ENCODE assay signal across 25 cellular contexts in genomic region chr6:37919417-37920157, GRCh38.
DNase-seq lines count a peak whose midpoint lies in the region; ATAC-seq, FAIRE-seq and TF ChIP-seq lines count a peak whose summit lies in the region.
"Had no signal": no experiment of that assay in that cellular context is flagged by ENCODE, and none has a peak within 500 bp of the region (broad histone marks: within the 10 kb centered on the region; RNA-seq: fewer than 3 reads in every experiment).

No MANE protein-coding gene starts in this region.

- H3K23ac ChIP-seq in mesenchymal stem cell (ENCODE audit: low read length in 2 of 2) = no peak overlapping the region

- H2BK15ac ChIP-seq in mesenchymal stem cell (ENCODE audit: low read depth, poor library complexity, severe bottlenecking) = no peak overlapping the region

- CTCF ChIA-PET in OCI-LY7 (lab: Charles Lee; ENCODE audit: unreplicated experiment) = no interaction called here

- DNase-seq in AG09309 (ENCODE audit: low read depth) = peak; percentile 20
- peak; percentile 53 for DNase-seq in HS-27A (ENCODE audit: low read depth)
- peak; percentile 13 for DNase-seq in brain microvascular endothelial cell
- peak; percentile 74 for DNase-seq in mesenchymal stem cell
- no peak for DNase-seq in D721Med (ENCODE audit: insufficient read length, low spot score)
- DNase-seq in omental fat pad (ENCODE audit: low spot score) = no peak
- DNase-seq in OCI-LY7 (ENCODE audit: low spot score) = no peak
- DNase-seq: activated CD4-positive, alpha-beta T cell treated with anti-CD3 and anti-CD28 coated beads, Interleukin-2, amount 10 ng/mL, durations not matched to agents 7 days and 5 days; activated CD8-positive, alpha-beta memory T cell treated with anti-CD3 and anti-CD28 coated beads, Interleukin-2, amount 50 U/mL, for 4 hours; activated effector memory CD4-positive, alpha-beta T cell treated with anti-CD3 and anti-CD28 coated beads, Interleukin-2, amount 50 U/mL, for 16 hours; adrenal gland; CD8-positive, alpha-beta T cell; central memory CD4-positive, alpha-beta T cell; DMS79 treated with DMSO at 0.1 percent for 48 hours; effector CD4-positive, alpha-beta T cell; esophagus squamous epithelium; Kasumi-1; natural killer cell; NCI-H1105; NCI-H2081 treated with DMSO at 0.1 percent for 48 hours; NCI-H524; RPMI8226; stimulated activated naive CD8-positive, alpha-beta T cell treated with anti-CD3 and anti-CD28 coated beads, Interleukin-15, amount 100 ng/mL, for 72 hours had no signal

- no peak overlapping the region for H2AFZ ChIP-seq in mesenchymal stem cell (ENCODE audit: low read depth, low read length)
- H2AFZ ChIP-seq in OCI-LY7 (ENCODE audit: low read length) = no peak overlapping the region

- intact Hi-C loops in OCI-LY7 (cut with micrococcal nuclease; ENCODE audit: unreplicated experiment) = no loop called here

- POLR2A ChIA-PET in OCI-LY7 (lab: Charles Lee) = interaction anchor here (0.6 to 1.0 kb wide), 2 partner anchors 9 to 25 kb away, joined by 3 read pairs; no protein-coding TSS in a partner anchor

- H3K4me3 ChIP-seq in AG09309 (ENCODE audit: control insufficient read depth, low read depth, low read length) = no peak overlapping the region
- no peak overlapping the region for H3K4me3 ChIP-seq in brain microvascular endothelial cell (ENCODE audit: low read depth, low read length)
- H3K4me3 ChIP-seq in mesenchymal stem cell (ENCODE audit: insufficient read depth in 1 of 2, low read depth in 1 of 2, low read length in 2 of 2) = no peak overlapping the region
- no peak overlapping the region for H3K4me3 ChIP-seq in OCI-LY7 (ENCODE audit: low read depth, low read length, poor library complexity, severe bottlenecking)
- H3K4me3 ChIP-seq: adrenal gland, esophagus squamous epithelium had no signal

- no peak for ATAC-seq in GM19328 (IDR thresholded peaks at IDR 0.05; ENCODE audit: unreplicated experiment)
- no peak for ATAC-seq in omental fat pad (ENCODE audit: low FRiP score)
- ATAC-seq: CD8-positive, alpha-beta T cell; natural killer cell; stimulated activated naive CD8-positive, alpha-beta T cell treated with anti-CD3 and anti-CD28 coated beads, Interleukin-15, amount 100 ng/mL, for 72 hours had no signal

- peaks cover 24% of the 10 kb centered on the region; the same call in 1 of the 2 replicates for H3K79me2 ChIP-seq in OCI-LY7 (ENCODE audit: insufficient read depth, low read depth, low read length)

- TF ChIP-seq CTCF in AG09309 (IDR thresholded peaks at IDR 0.05; ENCODE audit: control insufficient read depth, insufficient read depth, low read depth, low read length, missing control alignments) (no peak), brain microvascular endothelial cell (IDR thresholded peaks at IDR 0.05; ENCODE audit: low read depth, low read length, missing control alignments) (no peak), D721Med (IDR thresholded peaks at IDR 0.05; ENCODE audit: insufficient read depth, missing control alignments) (no peak), omental fat pad (IDR thresholded peaks at IDR 0.05) (no peak), OCI-LY7 (conservative IDR thresholded peaks at IDR 0.05; ENCODE audit: low read length) (no peak)

- no peaks in the 10 kb centered on the region; the same call in 1 of the 2 replicates for H3K9me2 ChIP-seq in OCI-LY7 (ENCODE audit: insufficient read depth, low read length)

- no peak overlapping the region for H4K8ac ChIP-seq in mesenchymal stem cell (ENCODE audit: low read length)

- no peak overlapping the region for H3K9ac ChIP-seq in mesenchymal stem cell (ENCODE audit: low read length)

- H3K14ac ChIP-seq in mesenchymal stem cell (ENCODE audit: low read length in 2 of 2) = no peak overlapping the region

- H4K20me1 ChIP-seq in OCI-LY7 (ENCODE audit: insufficient read depth, low read length) = peaks cover 9% of the 10 kb centered on the region

- BruUV-seq in OCI-LY7 (replicated peaks; lab: Mats Ljungman, UMichigan) = no TSS peak

- H4K91ac ChIP-seq in mesenchymal stem cell (ENCODE audit: low read length) = no peak overlapping the region

- H3K27me3 ChIP-seq in brain microvascular endothelial cell (replicated peaks) (no peaks in the 10 kb centered on the region), mesenchymal stem cell (ENCODE audit: control insufficient read depth in 1 of 2, insufficient read depth in 1 of 2, low read length in 2 of 2) (no peaks in the 10 kb centered on the region)
- H3K27me3 ChIP-seq: adrenal gland, esophagus squamous epithelium had no signal

- H2AK5ac ChIP-seq in mesenchymal stem cell (ENCODE audit: low read length, severe bottlenecking) = no peak overlapping the region

- no peak for FAIRE-seq in D721Med (lab: Jason Lieb, UNC)
- FAIRE-seq: keratinocyte had no signal

- H2BK120ac ChIP-seq in mesenchymal stem cell (ENCODE audit: low read depth, low read length) = no peak overlapping the region

- peaks cover 10% of the 10 kb centered on the region for H3K79me1 ChIP-seq in mesenchymal stem cell (replicated peaks; ENCODE audit: low read length, poor library complexity, severe bottlenecking)

- H3K36me3 ChIP-seq in brain microvascular endothelial cell (replicated peaks) = no peaks in the 10 kb centered on the region
- H3K36me3 ChIP-seq in mesenchymal stem cell (ENCODE audit: control insufficient read depth in 1 of 2, insufficient read depth in 2 of 2, low read depth in 1 of 2, low read length in 2 of 2) = peaks cover 0 to 13% of the 10 kb centered on the region in 2 experiments
- no peaks in the 10 kb centered on the region for H3K36me3 ChIP-seq in OCI-LY7 (ENCODE audit: insufficient read depth, low read length)
- H3K36me3 ChIP-seq: adrenal gland had no signal

- H3K27ac ChIP-seq in brain microvascular endothelial cell = no peak overlapping the region
- H3K27ac ChIP-seq in mesenchymal stem cell (ENCODE audit: low read length, poor library complexity, severe bottlenecking) = no peak overlapping the region
- H3K27ac ChIP-seq in OCI-LY7 (ENCODE audit: low read depth, low read length, poor library complexity, severe bottlenecking) = no peak overlapping the region
- H3K27ac ChIP-seq: adrenal gland, esophagus squamous epithelium had no signal

- H3K18ac ChIP-seq in mesenchymal stem cell (ENCODE audit: low read depth in 1 of 2, low read length in 2 of 2) = no peak overlapping the region

- in situ Hi-C loops in brain microvascular endothelial cell (cut with HindIII; ENCODE audit: low pct_ligation_motif_present, low sequenced_read_pairs) = no loop called here

- WGBS in mesenchymal stem cell = 92% methylated on average over 3 of the region's 3 CpGs

- no peak overlapping the region for H2BK5ac ChIP-seq in mesenchymal stem cell (ENCODE audit: low read depth, low read length, poor library complexity, severe bottlenecking)

- no peaks in the 10 kb centered on the region for H3K9me3 ChIP-seq in mesenchymal stem cell (ENCODE audit: control insufficient read depth, low read length)
- no peaks in the 10 kb centered on the region for H3K9me3 ChIP-seq in OCI-LY7 (ENCODE audit: low read length)
- H3K9me3 ChIP-seq: adrenal gland, esophagus squamous epithelium had no signal

- H2BK12ac ChIP-seq in mesenchymal stem cell (ENCODE audit: low read length in 2 of 2) = no peak overlapping the region

- H3K4ac ChIP-seq in mesenchymal stem cell (ENCODE audit: low read depth in 1 of 2, low read length in 2 of 2) = no peak overlapping the region

- H3K4me1 ChIP-seq in mesenchymal stem cell (ENCODE audit: control insufficient read depth, insufficient read depth, low read depth, low read length) (no peaks in the 10 kb centered on the region), OCI-LY7 (ENCODE audit: insufficient read depth, low read length, poor library complexity, severe bottlenecking) (peaks cover 22% of the 10 kb centered on the region)

- H3K4me2 ChIP-seq in mesenchymal stem cell (ENCODE audit: low read length, poor library complexity, severe bottlenecking) = no peak overlapping the region
- no peak overlapping the region for H3K4me2 ChIP-seq in OCI-LY7 (ENCODE audit: low read length)

Comparison
In these comparisons a context has a peak if more than half of its experiments do, and no peak if none do; other contexts are left out.
1. DNase-seq: peak in AG09309 (single experiment), HS-27A (single experiment), brain microvascular endothelial cell (single experiment) and mesenchymal stem cell (single experiment); none in D721Med (single experiment), omental fat pad (single experiment) and OCI-LY7 (single experiment).